In genomic region chr1:61450454-61451213, GRCh38 we compare ENCODE assay signal across 10 cellular contexts.
DNase-seq lines count a peak whose midpoint lies in the region; TF ChIP-seq lines count a peak whose summit lies in the region.
"Had no signal": no experiment of that assay in that cellular context is flagged by ENCODE, and none has a peak within 500 bp of the region (broad histone marks: within the 10 kb centered on the region; RNA-seq: fewer than 3 reads in every experiment).

No MANE protein-coding gene starts in this region.

- peaks cover 11% of the 10 kb centered on the region for H3K27me3 Mint-ChIP-seq in activated T-helper 1 cell treated with anti-CD3 and anti-CD28 coated beads, Interleukin-12 subunit alpha, Interleukin-12 subunit beta, Interleukin-2, Interleukin-4 antibody, amounts not matched to agents 30 ng/mL and 10 ng/mL and 1 ng/mL, durations not matched to agents 14 hours and 24 hours and 36 hours (ENCODE audit: insufficient read depth)

- H3K9me3 Mint-ChIP-seq in activated T-helper 1 cell treated with anti-CD3 and anti-CD28 coated beads, Interleukin-12 subunit alpha, Interleukin-12 subunit beta, Interleukin-2, Interleukin-4 antibody, amounts not matched to agents 30 ng/mL and 10 ng/mL and 1 ng/mL, durations not matched to agents 14 hours and 24 hours and 36 hours, result no peaks in the 10 kb centered on the region
- H3K9me3 Mint-ChIP-seq: activated T-helper 2 cell treated with anti-CD3 and anti-CD28 coated beads, Interferon-gamma antibody, Interleukin-2, Interleukin-4, amounts not matched to agents 10 μg/mL and 5 μg/mL and 100 μg/mL, durations not matched to agents 14 hours and 24 hours and 36 hours had no signal

- peaks cover 8% of the 10 kb centered on the region for H3K4me1 Mint-ChIP-seq in activated T-helper 1 cell treated with anti-CD3 and anti-CD28 coated beads, Interleukin-12 subunit alpha, Interleukin-12 subunit beta, Interleukin-2, Interleukin-4 antibody, amounts not matched to agents 30 ng/mL and 10 ng/mL and 1 ng/mL, durations not matched to agents 14 hours and 24 hours and 36 hours (ENCODE audit: low read depth)

- TF ChIP-seq RAD21 in liver (IDR thresholded peaks at IDR 0.05), result no peak

- H3K4me1 ChIP-seq in colonic mucosa, result peaks cover 20% of the 10 kb centered on the region
- H3K4me1 ChIP-seq in liver (ENCODE audit: control insufficient read depth in 4 of 4, insufficient read depth in 4 of 4, low read length in 3 of 4), result peaks cover 3 to 18% (median 12%) of the 10 kb centered on the region in 4 donors
- peaks cover 70% of the 10 kb centered on the region for H3K4me1 ChIP-seq in suprapubic skin

- no peak for TF ChIP-seq POLR2A in suprapubic skin (IDR thresholded peaks at IDR 0.05)

- TF ChIP-seq EP300 in suprapubic skin (IDR thresholded peaks at IDR 0.05), result no peak

- intact Hi-C loops in colonic mucosa (cut with DNase I), result loop anchor here (5.0 to 10.0 kb wide), 3 partner anchors 116 to 466 kb away; no protein-coding TSS in a partner anchor
- intact Hi-C loops in activated T-helper 1 cell treated with anti-CD3 and anti-CD28 coated beads, Interleukin-12 subunit alpha, Interleukin-12 subunit beta, Interleukin-2, Interleukin-4 antibody, amounts not matched to agents 30 ng/mL and 10 ng/mL and 1 ng/mL, durations not matched to agents 14 hours and 24 hours and 36 hours (cut with micrococcal nuclease), result loop anchor here (5.0 to 10.0 kb wide), 3 partner anchors 137 to 248 kb away; no protein-coding TSS in a partner anchor

- H3K4me3 ChIP-seq in colonic mucosa, result no peak overlapping the region
- no peak overlapping the region for H3K4me3 ChIP-seq in liver (ENCODE audit: low read depth in 1 of 3, low read length in 3 of 3)
- H3K4me3 ChIP-seq in suprapubic skin, result no peak overlapping the region

- H3K36me3 ChIP-seq in colonic mucosa (no peaks in the 10 kb centered on the region), liver (ENCODE audit: control insufficient read depth in 4 of 4, insufficient read depth in 3 of 4, low read depth in 1 of 4, low read length in 3 of 4) (peaks cover 2 to 8% (median 4%) of the 10 kb centered on the region in 4 donors), suprapubic skin (peaks cover 6% of the 10 kb centered on the region)

- no peak overlapping the region for H3K4me3 Mint-ChIP-seq in activated T-helper 1 cell treated with anti-CD3 and anti-CD28 coated beads, Interleukin-12 subunit alpha, Interleukin-12 subunit beta, Interleukin-2, Interleukin-4 antibody, amounts not matched to agents 30 ng/mL and 10 ng/mL and 1 ng/mL, durations not matched to agents 14 hours and 24 hours and 36 hours

- peak overlapping the region; percentile 49 for H3K27ac ChIP-seq in colonic mucosa
- peak overlapping the region in 1 of 2 donors; percentile 38 for H3K27ac ChIP-seq in liver (ENCODE audit: low read depth in 1 of 2, low read length in 2 of 2)
- peak overlapping the region; percentile 76 for H3K27ac ChIP-seq in suprapubic skin

- H3K9ac ChIP-seq in colonic mucosa (ENCODE audit: low read depth in 2 of 2, low read length in 2 of 2) (peak overlapping the region in 1 of 2 donors; percentile 36), liver (ENCODE audit: low read depth in 1 of 2, low read length in 2 of 2) (peak overlapping the region in 1 of 2 donors; percentile 23)

- DNase-seq in HuH-7.5 (ENCODE audit: low spot score), result peak; percentile 16
- DNase-seq in colonic mucosa, result peak; percentile 70
- no peak for DNase-seq in suprapubic skin (ENCODE audit: low spot score in 2 of 2)
- no peak for DNase-seq in OCI-M2 (lab: John Stamatoyannopoulos, UW; ENCODE audit: unreplicated experiment)
- DNase-seq in stimulated activated naive CD4-positive, alpha-beta T cell (lab: John Stamatoyannopoulos, UW), result no peak
- no peak for DNase-seq in AML-193 (lab: John Stamatoyannopoulos, UW)
- DNase-seq in activated T-helper 1 cell treated with anti-CD3 and anti-CD28 coated beads, Interleukin-12 subunit alpha, Interleukin-12 subunit beta, Interleukin-2, Interleukin-4 antibody, amounts not matched to agents 30 ng/mL and 10 ng/mL and 1 ng/mL, durations not matched to agents 14 hours and 24 hours and 36 hours (ENCODE audit: low spot score), result no peak
- DNase-seq: NCI-H146 had no signal

- TF ChIP-seq CTCF in colonic mucosa (IDR thresholded peaks at IDR 0.05) (no peak), liver (IDR thresholded peaks at IDR 0.05; ENCODE audit: low read depth, low read length, missing input control) (no peak), suprapubic skin (IDR thresholded peaks at IDR 0.05) (no peak)

- no peak overlapping the region for H3K27ac Mint-ChIP-seq in activated T-helper 1 cell treated with anti-CD3 and anti-CD28 coated beads, Interleukin-12 subunit alpha, Interleukin-12 subunit beta, Interleukin-2, Interleukin-4 antibody, amounts not matched to agents 30 ng/mL and 10 ng/mL and 1 ng/mL, durations not matched to agents 14 hours and 24 hours and 36 hours
- H3K27ac Mint-ChIP-seq: activated T-helper 2 cell treated with anti-CD3 and anti-CD28 coated beads, Interferon-gamma antibody, Interleukin-2, Interleukin-4, amounts not matched to agents 10 μg/mL and 5 μg/mL and 100 μg/mL, durations not matched to agents 14 hours and 24 hours and 36 hours had no signal

- H3K36me3 Mint-ChIP-seq in activated T-helper 1 cell treated with anti-CD3 and anti-CD28 coated beads, Interleukin-12 subunit alpha, Interleukin-12 subunit beta, Interleukin-2, Interleukin-4 antibody, amounts not matched to agents 30 ng/mL and 10 ng/mL and 1 ng/mL, durations not matched to agents 14 hours and 24 hours and 36 hours (ENCODE audit: low read depth), result no peaks in the 10 kb centered on the region

- WGBS in liver, result 52% methylated on average over 11 of the region's 11 CpGs
- 45% methylated on average over 11 of the region's 11 CpGs for WGBS in suprapubic skin

- no peaks in the 10 kb centered on the region for H3K9me3 ChIP-seq in colonic mucosa
- H3K9me3 ChIP-seq in liver (ENCODE audit: control insufficient read depth in 4 of 4, low read length in 3 of 4), result no peaks in the 10 kb centered on the region
- H3K9me3 ChIP-seq in suprapubic skin, result no peaks in the 10 kb centered on the region

- H3K27me3 ChIP-seq in colonic mucosa (no peaks in the 10 kb centered on the region), liver (ENCODE audit: control insufficient read depth in 4 of 4, insufficient read depth in 4 of 4, low read length in 3 of 4) (no peaks in the 10 kb centered on the region), suprapubic skin (no peaks in the 10 kb centered on the region)

TF ChIP-seq in liver, 16 proteins besides CTCF, POLR2A, EP300 and RAD21 (continues in another document):
- no peak for TF ChIP-seq EGR1 (IDR thresholded peaks at IDR 0.05; ENCODE audit: low read depth in 2 of 2)
- TF ChIP-seq, protein P1, sequence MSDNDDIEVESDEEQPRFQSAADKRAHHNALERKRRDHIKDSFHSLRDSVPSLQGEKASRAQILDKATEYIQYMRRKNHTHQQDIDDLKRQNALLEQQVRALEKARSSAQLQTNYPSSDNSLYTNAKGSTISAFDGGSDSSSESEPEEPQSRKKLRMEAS (IDR thresholded peaks at IDR 0.05), result no peak
- TF ChIP-seq YY1 (IDR thresholded peaks at IDR 0.05), result no peak
- no peak for TF ChIP-seq HNF4G (IDR thresholded peaks at IDR 0.05)
- TF ChIP-seq SP1 (IDR thresholded peaks at IDR 0.05), result peak; percentile 31
- TF ChIP-seq TAF1 (conservative IDR thresholded peaks at IDR 0.05), result no peak
- TF ChIP-seq REST (IDR thresholded peaks at IDR 0.05), result no peak
- TF ChIP-seq NR2F2 (IDR thresholded peaks at IDR 0.05), result peak; percentile 81
- TF ChIP-seq RXRA (IDR thresholded peaks at IDR 0.05), result peak; percentile 48 to 62
- no peak for TF ChIP-seq FOXA1 (IDR thresholded peaks at IDR 0.05)
- no peak for TF ChIP-seq HNF4A (conservative IDR thresholded peaks at IDR 0.05)
- TF ChIP-seq ZBTB33 (IDR thresholded peaks at IDR 0.05), result no peak
- no peak for TF ChIP-seq GABPA (IDR thresholded peaks at IDR 0.05 in 1 of 2, conservative IDR thresholded peaks at IDR 0.05 in 1 of 2)
- TF ChIP-seq FOXA2 (IDR thresholded peaks at IDR 0.05), result no peak

Comparison
In these comparisons a context has a peak if more than half of its experiments do, and no peak if none do; other contexts are left out.
1. DNase-seq: peak in HuH-7.5 (single experiment) and colonic mucosa (single experiment); none in suprapubic skin (0 of 2), OCI-M2 (single experiment), stimulated activated naive CD4-positive, alpha-beta T cell (0 of 6), AML-193 (0 of 2) and activated T-helper 1 cell treated with anti-CD3 and anti-CD28 coated beads, Interleukin-12 subunit alpha, Interleukin-12 subunit beta, Interleukin-2, Interleukin-4 antibody, amounts not matched to agents 30 ng/mL and 10 ng/mL and 1 ng/mL, durations not matched to agents 14 hours and 24 hours and 36 hours (single experiment).